In genomic region chr7:66628361-66629221, GRCh38 we compare ENCODE assay signal across 9 cellular contexts. TPM values are rescaled to one million over a fixed set of nuclear protein-coding genes. Genes with fewer than 3 reads are reported as not detected.
DNase-seq lines count a peak whose midpoint lies in the region; ATAC-seq, FAIRE-seq and TF ChIP-seq lines count a peak whose summit lies in the region.
"Had no signal": no experiment of that assay in that cellular context is flagged by ENCODE, and none has a peak within 500 bp of the region (broad histone marks: within the 10 kb centered on the region; RNA-seq: fewer than 3 reads in every experiment).

Gene KCTD7 (plus strand): TSS chr7:66628881. CDS start chr7:66629065, 184 bp downstream.

- H3K27ac ChIP-seq in keratinocyte (ENCODE audit: control insufficient read depth, insufficient read depth, low read length), result peak within 1 kb of the TSS; percentile 90

- peak within 1 kb of the TSS; percentile 75 to 86 (median 81) for H3K4me3 ChIP-seq in keratinocyte (ENCODE audit: control insufficient read depth in 2 of 3, extremely low read depth in 1 of 3, insufficient read depth in 2 of 3, low read depth in 1 of 3, low read length in 3 of 3)

- FAIRE-seq in keratinocyte (lab: Jason Lieb, UNC), result no peak
- FAIRE-seq: TTC549 had no signal

- H3K9ac ChIP-seq in keratinocyte (ENCODE audit: control insufficient read depth, extremely low read depth, insufficient read depth, low read length), result peak within 1 kb of the TSS; percentile 93

- no peaks in the 10 kb centered on the region for H3K9me1 ChIP-seq in keratinocyte (ENCODE audit: control insufficient read depth, extremely low read depth, insufficient read depth, low read length)

- H3K4me1 ChIP-seq in keratinocyte (ENCODE audit: control insufficient read depth, extremely low read depth, insufficient read depth, low read length), result peaks cover 5% of the 10 kb centered on the region

- dilution Hi-C loops in keratinocyte (cut with MboI; ENCODE audit: extremely low pct_ligation_motif_present, low sequenced_read_pairs), result no loop called here

- DNase-seq in AG20443 (ENCODE audit: low spot score) (peak; percentile 99), NCI-H446 treated with DMSO at 0.1 percent for 48 hours (lab: John Stamatoyannopoulos, UW) (peak; percentile 97), cerebellar cortex (ENCODE audit: low spot score) (peak; percentile 96), keratinocyte (ENCODE audit: low read depth, low spot score) (peak; percentile 66)
- DNase-seq in stimulated activated CD4-positive, alpha-beta T cell treated with anti-CD3 and anti-CD28 coated beads, Interleukin-12 subunit alpha, Interleukin-12 subunit beta, amount 100 ng/mL, for 48 hours (ENCODE audit: low read depth in 2 of 3, low spot score in 1 of 3), result peak; percentile 91 to 94 (median 91)

- H3K27me3 ChIP-seq in keratinocyte (ENCODE audit: control insufficient read depth, extremely low read depth, insufficient read depth, low read length), result no peaks in the 10 kb centered on the region

- H3K36me3 ChIP-seq in keratinocyte (ENCODE audit: control insufficient read depth in 2 of 2, extremely low read depth in 1 of 2, insufficient read depth in 2 of 2, low read length in 2 of 2), result peaks cover 0 to 2% of the 10 kb centered on the region in 2 experiments

- no peak for TF ChIP-seq CTCF in keratinocyte (optimal IDR thresholded peaks at IDR 0.05 in 1 of 3, IDR thresholded peaks at IDR 0.05 in 1 of 3, conservative IDR thresholded peaks at IDR 0.05 in 1 of 3; ENCODE audit: extremely low read depth in 1 of 3, insufficient read depth in 2 of 3, low read length in 3 of 3)

- ATAC-seq in HG03378 (IDR thresholded peaks at IDR 0.05; ENCODE audit: unreplicated experiment), result peak; percentile 83
- peak; percentile 95 to 96 for ATAC-seq in activated CD4-positive, CD25-positive, alpha-beta regulatory T cell treated with anti-CD3 and anti-CD28 coated beads, Interleukin-2, amount 50 U/mL, for 24 hours

- H3K4me2 ChIP-seq in keratinocyte (ENCODE audit: control insufficient read depth, extremely low read depth, insufficient read depth, low read depth, low read length), result peak within 1 kb of the TSS; percentile 91

- H2AFZ ChIP-seq in keratinocyte (ENCODE audit: control insufficient read depth, low read length), result peak within 1 kb of the TSS; percentile 100

- H3K79me2 ChIP-seq in keratinocyte (ENCODE audit: control insufficient read depth, insufficient read depth, low read length), result peaks cover 3% of the 10 kb centered on the region

- peak; percentile 97 for TF ChIP-seq POLR2A in GM19099 (IDR thresholded peaks at IDR 0.05; ENCODE audit: extremely low read depth, insufficient read length, low read depth)

- H3K9me3 ChIP-seq in keratinocyte (ENCODE audit: control insufficient read depth, low read depth, low read length), result no peaks in the 10 kb centered on the region

- no peaks in the 10 kb centered on the region for H4K20me1 ChIP-seq in keratinocyte (ENCODE audit: control insufficient read depth, extremely low read depth, insufficient read depth, low read length)

RNA-seq across cellular contexts. Expression of gene KCTD7, which starts in this region (rescaled TPM):
- polyA plus RNA-seq in keratinocyte, result 3.7 to 5.2 TPM (median 4.6 TPM) in 3 replicates
- 1.8 TPM for polyA plus RNA-seq in keratinocyte (2011; ENCODE audit: low read depth)
- polyA plus RNA-seq in keratinocyte (2011; cell fraction: cytosol; rRNA removed), result 3.5 and 3.6 TPM in 2 replicates
- 12.6 and 14.8 TPM in 2 replicates for polyA plus RNA-seq in keratinocyte (2011; cell fraction: nucleus; rRNA removed)
- 2.1 and 2.9 TPM in 2 replicates for polyA plus RNA-seq in keratinocyte (2012; ENCODE audit: low replicate concordance)
- 8.6 to 14.1 TPM (median 8.7 TPM) in 3 replicates for polyA minus RNA-seq in keratinocyte
- 2.5 TPM for polyA minus RNA-seq in keratinocyte (2011; cell fraction: cytosol; rRNA and poly(A)+ RNA removed)
- polyA minus RNA-seq in keratinocyte (2011; cell fraction: nucleus; rRNA and poly(A)+ RNA removed), result 5.6 and 6.6 TPM in 2 replicates

Comparison
In these comparisons a context has a peak if more than half of its experiments do, and no peak if none do; other contexts are left out.
1. Peak in every context shown above with its lines: DNase-seq, ATAC-seq, H3K4me3 ChIP-seq and H3K27ac ChIP-seq.